Comparison of ENCODE assay signal across 22 cellular contexts in the genomic region with DNA sequence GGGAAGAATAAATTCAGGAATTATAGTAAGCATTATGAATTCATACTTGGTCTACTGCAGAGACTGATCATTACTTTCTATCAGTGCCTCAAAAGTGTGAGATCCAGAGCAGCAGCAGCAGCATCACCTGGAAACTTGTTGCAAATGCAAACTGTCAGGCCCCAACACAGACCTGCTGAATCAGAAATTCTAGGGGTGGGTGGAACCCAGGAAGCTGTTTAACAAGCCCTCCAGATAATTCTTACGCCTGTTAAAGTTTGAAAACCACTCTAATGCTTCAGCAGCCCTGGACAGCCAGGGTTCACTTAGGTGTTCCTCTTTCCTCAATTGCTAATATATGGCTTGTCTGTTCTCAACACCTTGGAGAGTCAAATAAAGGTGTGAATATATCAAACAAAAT. TPM values are rescaled to one million over a fixed set of nuclear protein-coding genes. Genes with fewer than 3 reads are reported as not detected.
DNase-seq lines count a peak whose midpoint lies in the region; ATAC-seq, FAIRE-seq and TF ChIP-seq lines count a peak whose summit lies in the region.
"Had no signal": no experiment of that assay in that cellular context is flagged by ENCODE, and none has a peak within 500 bp of the region (broad histone marks: within the 10 kb centered on the region; RNA-seq: fewer than 3 reads in every experiment).

No MANE protein-coding gene starts in this region.

- no peak for TF ChIP-seq POLR2A in sigmoid colon (IDR thresholded peaks at IDR 0.05)

- no peaks in the 10 kb centered on the region for H3K36me3 Mint-ChIP-seq in GM23338 (ENCODE audit: low read depth)
- H3K36me3 Mint-ChIP-seq in memory B cell, result peaks cover 4% of the 10 kb centered on the region
- no peaks in the 10 kb centered on the region for H3K36me3 Mint-ChIP-seq in activated CD4-positive, alpha-beta memory T cell treated with anti-CD3 and anti-CD28 coated beads for 36 hours

- H3K4me3 ChIP-seq in GM23338 (no peak overlapping the region), bronchial epithelial cell (ENCODE audit: low read depth, low read length) (no peak overlapping the region), sigmoid colon (no peak overlapping the region)

- H3K4me1 Mint-ChIP-seq in GM23338, result peaks cover 63% of the 10 kb centered on the region
- H3K4me1 Mint-ChIP-seq in memory B cell, result peaks cover 42% of the 10 kb centered on the region
- peaks cover 76% of the 10 kb centered on the region for H3K4me1 Mint-ChIP-seq in activated CD4-positive, alpha-beta memory T cell treated with anti-CD3 and anti-CD28 coated beads for 36 hours (ENCODE audit: low read depth)

- H3K79me2 ChIP-seq in GM23338 (replicated peaks; ENCODE audit: insufficient read depth), result peaks cover 100% of the 10 kb centered on the region

- DNase-seq in GM23338 (ENCODE audit: low spot score), result peak; percentile 43
- DNase-seq in bronchial epithelial cell (ENCODE audit: low read depth), result peak; percentile 61
- DNase-seq in memory B cell (ENCODE audit: low spot score in 2 of 2), result no peak
- no peak for DNase-seq in sigmoid colon
- no peak for DNase-seq in activated CD4-positive, alpha-beta memory T cell treated with anti-CD3 and anti-CD28 coated beads for 36 hours
- DNase-seq in AG08395 (ENCODE audit: low spot score), result no peak
- no peak for DNase-seq in stimulated activated CD4-positive, alpha-beta T cell treated with anti-CD3 and anti-CD28 coated beads, Interleukin-15, amount 100 ng/mL, for 24 hours
- DNase-seq: C1 segment of cervical spinal cord, DMS 273 treated with DMSO at 0.1 percent for 48 hours, DND-41, HCEC 1CT, KBM-7, NCI-H1105 treated with DMSO at 0.1 percent for 48 hours, NCI-H1694 treated with DMSO at 0.1 percent for 48 hours, NCI-H2107, NCI-H226, NCI-H524, NCI-H82, OCI-M1, SHP77 had no signal

- peaks cover 86% of the 10 kb centered on the region for H4K20me1 ChIP-seq in GM23338 (replicated peaks; ENCODE audit: insufficient read depth)

- peaks cover 42% of the 10 kb centered on the region for H3K4me1 ChIP-seq in GM23338 (ENCODE audit: insufficient read depth)
- peaks cover 0 to 98% (median 92%) of the 10 kb centered on the region in 4 donors for H3K4me1 ChIP-seq in sigmoid colon

- H3K9me2 ChIP-seq in GM23338 (ENCODE audit: insufficient read depth), result no peaks in the 10 kb centered on the region

- H3K27me3 Mint-ChIP-seq in GM23338 (ENCODE audit: insufficient read depth, low read depth, poor library complexity), result peaks cover 2% of the 10 kb centered on the region
- H3K27me3 Mint-ChIP-seq in memory B cell, result no peaks in the 10 kb centered on the region
- no peaks in the 10 kb centered on the region for H3K27me3 Mint-ChIP-seq in activated CD4-positive, alpha-beta memory T cell treated with anti-CD3 and anti-CD28 coated beads for 36 hours

- H3K4me3 Mint-ChIP-seq in GM23338 (no peak overlapping the region), memory B cell (no peak overlapping the region)
- H3K4me3 Mint-ChIP-seq in activated CD4-positive, alpha-beta memory T cell treated with anti-CD3 and anti-CD28 coated beads for 36 hours, result no peak overlapping the region

- 76% methylated on average over 1 of the region's 1 CpG for WGBS in sigmoid colon, 2 donors

- intact Hi-C loops in sigmoid colon (cut with DNase I), result no loop called here
- intact Hi-C loops in activated CD4-positive, alpha-beta memory T cell treated with anti-CD3 and anti-CD28 coated beads for 36 hours (cut with micrococcal nuclease), result no loop called here

- H3K9me3 Mint-ChIP-seq in GM23338 (no peaks in the 10 kb centered on the region), memory B cell (no peaks in the 10 kb centered on the region)
- no peaks in the 10 kb centered on the region for H3K9me3 Mint-ChIP-seq in activated CD4-positive, alpha-beta memory T cell treated with anti-CD3 and anti-CD28 coated beads for 36 hours

- no peak overlapping the region for H3K27ac ChIP-seq in GM23338 (ENCODE audit: low read depth)
- H3K27ac ChIP-seq in sigmoid colon, result peak overlapping the region in 3 of 4 donors; percentile 74 to 80 (median 78)

- TF ChIP-seq CTCF in GM23338 (conservative IDR thresholded peaks at IDR 0.05; ENCODE audit: low read depth in 2 of 2), result no peak
- no peak for TF ChIP-seq CTCF in bronchial epithelial cell (IDR thresholded peaks at IDR 0.05; ENCODE audit: insufficient read depth, low read length, severe bottlenecking)
- TF ChIP-seq CTCF in sigmoid colon (IDR thresholded peaks at IDR 0.05), result no peak

- H3K27me3 ChIP-seq in GM23338 (ENCODE audit: insufficient read depth), result no peaks in the 10 kb centered on the region
- H3K27me3 ChIP-seq in bronchial epithelial cell (ENCODE audit: control insufficient read depth, insufficient read depth, low read length), result no peaks in the 10 kb centered on the region
- no peaks in the 10 kb centered on the region for H3K27me3 ChIP-seq in sigmoid colon

- no peak for TF ChIP-seq EP300 in sigmoid colon (IDR thresholded peaks at IDR 0.05)

- no peak for FAIRE-seq in bronchial epithelial cell (lab: Jason Lieb, UNC)
- FAIRE-seq: G401.6 had no signal

- H3K27ac Mint-ChIP-seq in GM23338 (no peak overlapping the region), memory B cell (peak overlapping the region; percentile 77)
- H3K27ac Mint-ChIP-seq in activated CD4-positive, alpha-beta memory T cell treated with anti-CD3 and anti-CD28 coated beads for 36 hours, result no peak overlapping the region

- no peaks in the 10 kb centered on the region for H3K9me3 ChIP-seq in sigmoid colon

- ATAC-seq in GM23338 (peak; percentile 26; the same call in 2 of the 3 replicates), memory B cell (ENCODE audit: low read depth) (no peak)
- ATAC-seq: SK-N-SH treated with all-trans-retinoic acid at 6 μM for 48 hours had no signal

- no peak overlapping the region for H2AFZ ChIP-seq in GM23338

- POLR2A ChIA-PET in activated CD4-positive, alpha-beta memory T cell treated with anti-CD3 and anti-CD28 coated beads for 36 hours (lab: Charles Lee), result no interaction called here

- CTCF ChIA-PET in activated CD4-positive, alpha-beta memory T cell treated with anti-CD3 and anti-CD28 coated beads for 36 hours (lab: Charles Lee), result interaction anchor here (1.1 to 1.3 kb wide), 4 partner anchors 14 to 167 kb away, joined by 3 to 4 read pairs (median 4); a partner anchor contains a TSS

- H3K36me3 ChIP-seq in GM23338 (ENCODE audit: insufficient read depth) (no peaks in the 10 kb centered on the region), bronchial epithelial cell (ENCODE audit: control insufficient read depth, insufficient read depth, low read length) (no peaks in the 10 kb centered on the region), sigmoid colon (no peaks in the 10 kb centered on the region)

- no peak overlapping the region for H3K4me2 ChIP-seq in GM23338

- H3F3A ChIP-seq in GM23338 (replicated peaks; ENCODE audit: low read depth), result no peaks in the 10 kb centered on the region

TF ChIP-seq in GM23338, 12 proteins besides CTCF, POLR2A, EP300 and RAD21:
- TF ChIP-seq POLR2AphosphoS5 (IDR thresholded peaks at IDR 0.05; ENCODE audit: low read depth) (no peak), ZNF331 (CRISPR knock-in tag; IDR thresholded peaks at IDR 0.05; ENCODE audit: low read depth) (no peak), EZH2phosphoT487 (IDR thresholded peaks at IDR 0.05; ENCODE audit: unreplicated experiment) (no peak), ZNF114 (CRISPR knock-in tag; IDR thresholded peaks at IDR 0.05) (no peak), EZH2 (IDR thresholded peaks at IDR 0.05; ENCODE audit: low read depth, unreplicated experiment) (no peak)
- TF ChIP-seq, protein P1, sequence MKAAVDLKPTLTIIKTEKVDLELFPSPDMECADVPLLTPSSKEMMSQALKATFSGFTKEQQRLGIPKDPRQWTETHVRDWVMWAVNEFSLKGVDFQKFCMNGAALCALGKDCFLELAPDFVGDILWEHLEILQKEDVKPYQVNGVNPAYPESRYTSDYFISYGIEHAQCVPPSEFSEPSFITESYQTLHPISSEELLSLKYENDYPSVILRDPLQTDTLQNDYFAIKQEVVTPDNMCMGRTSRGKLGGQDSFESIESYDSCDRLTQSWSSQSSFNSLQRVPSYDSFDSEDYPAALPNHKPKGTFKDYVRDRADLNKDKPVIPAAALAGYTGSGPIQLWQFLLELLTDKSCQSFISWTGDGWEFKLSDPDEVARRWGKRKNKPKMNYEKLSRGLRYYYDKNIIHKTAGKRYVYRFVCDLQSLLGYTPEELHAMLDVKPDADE (IDR thresholded peaks at IDR 0.05), result no peak
- TF ChIP-seq, protein P2, sequence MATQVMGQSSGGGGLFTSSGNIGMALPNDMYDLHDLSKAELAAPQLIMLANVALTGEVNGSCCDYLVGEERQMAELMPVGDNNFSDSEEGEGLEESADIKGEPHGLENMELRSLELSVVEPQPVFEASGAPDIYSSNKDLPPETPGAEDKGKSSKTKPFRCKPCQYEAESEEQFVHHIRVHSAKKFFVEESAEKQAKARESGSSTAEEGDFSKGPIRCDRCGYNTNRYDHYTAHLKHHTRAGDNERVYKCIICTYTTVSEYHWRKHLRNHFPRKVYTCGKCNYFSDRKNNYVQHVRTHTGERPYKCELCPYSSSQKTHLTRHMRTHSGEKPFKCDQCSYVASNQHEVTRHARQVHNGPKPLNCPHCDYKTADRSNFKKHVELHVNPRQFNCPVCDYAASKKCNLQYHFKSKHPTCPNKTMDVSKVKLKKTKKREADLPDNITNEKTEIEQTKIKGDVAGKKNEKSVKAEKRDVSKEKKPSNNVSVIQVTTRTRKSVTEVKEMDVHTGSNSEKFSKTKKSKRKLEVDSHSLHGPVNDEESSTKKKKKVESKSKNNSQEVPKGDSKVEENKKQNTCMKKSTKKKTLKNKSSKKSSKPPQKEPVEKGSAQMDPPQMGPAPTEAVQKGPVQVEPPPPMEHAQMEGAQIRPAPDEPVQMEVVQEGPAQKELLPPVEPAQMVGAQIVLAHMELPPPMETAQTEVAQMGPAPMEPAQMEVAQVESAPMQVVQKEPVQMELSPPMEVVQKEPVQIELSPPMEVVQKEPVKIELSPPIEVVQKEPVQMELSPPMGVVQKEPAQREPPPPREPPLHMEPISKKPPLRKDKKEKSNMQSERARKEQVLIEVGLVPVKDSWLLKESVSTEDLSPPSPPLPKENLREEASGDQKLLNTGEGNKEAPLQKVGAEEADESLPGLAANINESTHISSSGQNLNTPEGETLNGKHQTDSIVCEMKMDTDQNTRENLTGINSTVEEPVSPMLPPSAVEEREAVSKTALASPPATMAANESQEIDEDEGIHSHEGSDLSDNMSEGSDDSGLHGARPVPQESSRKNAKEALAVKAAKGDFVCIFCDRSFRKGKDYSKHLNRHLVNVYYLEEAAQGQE (IDR thresholded peaks at IDR 0.05; ENCODE audit: unreplicated experiment), result no peak

RNA-seq across cellular contexts. Expression of a gene that starts 19.5 kb away (rescaled TPM):
- total RNA-seq in GM23338 (2014; rRNA removed; shearing (Covaris generic)), result 31.3 and 46.4 TPM in 2 replicates
- 47.2 and 59.4 TPM in 2 replicates for polyA plus RNA-seq in GM23338 (2016; fragmentation: Nextera tagmentation; extraction: Ambion mirVana)
- 18.2 and 18.8 TPM in 2 replicates for total RNA-seq in bronchial epithelial cell
- total RNA-seq in sigmoid colon, result 10 to 100 TPM; 41.0 to 51.7 (median 50.4) TPM
- 1 to 10 TPM; 4.2 to 8.7 (median 6.9) TPM for polyA plus RNA-seq in sigmoid colon
- 10 to 100 TPM; 24.0 to 24.4 TPM for total RNA-seq in activated CD4-positive, alpha-beta memory T cell treated with anti-CD3 and anti-CD28 coated beads for 36 hours

Comparison
In these comparisons a context has a peak if more than half of its experiments do, and no peak if none do; other contexts are left out.
1. DNase-seq: peak in GM23338 (single experiment) and bronchial epithelial cell (single experiment); none in memory B cell (0 of 2), sigmoid colon (single experiment), activated CD4-positive, alpha-beta memory T cell treated with anti-CD3 and anti-CD28 coated beads for 36 hours (single experiment), AG08395 (single experiment) and stimulated activated CD4-positive, alpha-beta T cell treated with anti-CD3 and anti-CD28 coated beads, Interleukin-15, amount 100 ng/mL, for 24 hours (single experiment).